In genomic region chr3:42654331-42655201, GRCh38 we compare ENCODE assay signal across 8 cellular contexts. TPM values are rescaled to one million over a fixed set of nuclear protein-coding genes. Genes with fewer than 3 reads are reported as not detected.
DNase-seq lines count a peak whose midpoint lies in the region; ATAC-seq and TF ChIP-seq lines count a peak whose summit lies in the region.

No MANE protein-coding gene starts in this region.

- peaks cover 71% of the 10 kb centered on the region for H3K4me1 ChIP-seq in vagina

- H3K27ac ChIP-seq in vagina = peak overlapping the region; percentile 96

- peaks cover 2% of the 10 kb centered on the region for H3K27me3 Mint-ChIP-seq in activated B cell treated with CpG ODN at 0.5 μM for 24 hours

- peak; percentile 5 for DNase-seq in COR-L47 (lab: John Stamatoyannopoulos, UW)
- no peak for DNase-seq in activated B cell treated with CpG ODN at 0.5 μM for 24 hours
- DNase-seq in fibroblast of peridontal ligament (ENCODE audit: extremely low read depth) = peak; percentile 45
- peak; percentile 78 for DNase-seq in myocyte (ENCODE audit: low read depth)
- DNase-seq in vagina (ENCODE audit: extremely low spot score in 2 of 2) = peak in 1 of 2 donors; percentile 87
- DNase-seq in NK-92 (lab: John Stamatoyannopoulos, UW; ENCODE audit: unreplicated experiment) = no peak

- no peak for TF ChIP-seq CTCF in activated B cell treated with CpG ODN at 0.5 μM for 24 hours (IDR thresholded peaks at IDR 0.05)
- TF ChIP-seq CTCF in vagina (IDR thresholded peaks at IDR 0.05) = no peak

- TF ChIP-seq POLR2A in vagina (IDR thresholded peaks at IDR 0.05) = peak in 1 of 2 donors; percentile 53

- H3K36me3 Mint-ChIP-seq in activated B cell treated with CpG ODN at 0.5 μM for 24 hours (ENCODE audit: low read depth) = peaks cover under 1% of the 10 kb centered on the region

- H3K36me3 ChIP-seq in vagina = peaks cover 0 to 7% of the 10 kb centered on the region in 2 donors

- POLR2A ChIA-PET in activated B cell treated with CpG ODN at 0.5 μM for 24 hours (lab: Charles Lee) = interaction anchor here (1.9 kb wide), 1 partner anchor 9 kb away, joined by 7 read pairs; no protein-coding TSS in a partner anchor

- peaks cover 22% of the 10 kb centered on the region for H3K4me1 Mint-ChIP-seq in activated B cell treated with CpG ODN at 0.5 μM for 24 hours

- peak overlapping the region; percentile 71 to 98 for H3K4me3 ChIP-seq in vagina

- peak overlapping the region; percentile 50 for H3K4me3 Mint-ChIP-seq in activated B cell treated with CpG ODN at 0.5 μM for 24 hours

- no peak overlapping the region for H3K27ac Mint-ChIP-seq in activated B cell treated with CpG ODN at 0.5 μM for 24 hours

- H3K27me3 ChIP-seq in vagina = no peaks in the 10 kb centered on the region

- H3K9me3 ChIP-seq in vagina = no peaks in the 10 kb centered on the region

- H3K9me3 Mint-ChIP-seq in activated B cell treated with CpG ODN at 0.5 μM for 24 hours = no peaks in the 10 kb centered on the region

- intact Hi-C loops in activated B cell treated with CpG ODN at 0.5 μM for 24 hours (cut with micrococcal nuclease) = no loop called here
- intact Hi-C loops in vagina (cut with DNase I) = loop anchor here (2.0 kb wide), 1 partner anchor 64 kb away; the partner anchor contains the start of gene SS18L2

- CTCF ChIA-PET in activated B cell treated with CpG ODN at 0.5 μM for 24 hours (lab: Charles Lee) = no interaction called here

- ATAC-seq in HG02852 (IDR thresholded peaks at IDR 0.05; ENCODE audit: unreplicated experiment) (peak; percentile 32), activated B cell treated with CpG ODN at 0.5 μM for 24 hours (ENCODE audit: low read depth) (peak; percentile 41), HG02798 (IDR thresholded peaks at IDR 0.05; ENCODE audit: poor library complexity, unreplicated experiment) (no peak)

RNA-seq across cellular contexts. Expression of gene ZBTB47, which starts 1.1 kb away (rescaled TPM):
- 0.88 and 1.1 TPM in 2 replicates for total RNA-seq in activated B cell treated with CpG ODN at 0.5 μM for 24 hours
- total RNA-seq in myocyte = 96.8 and 103 TPM in 2 replicates
- polyA plus RNA-seq in myocyte (2012) = 75.1 TPM
- total RNA-seq in vagina = 47.9 TPM

RNA-seq across cellular contexts. Expression of gene KLHL40, which starts 30.8 kb away (rescaled TPM):
- not detected in 2 replicates for total RNA-seq in activated B cell treated with CpG ODN at 0.5 μM for 24 hours
- total RNA-seq in myocyte = 55.6 and 67.1 TPM in 2 replicates
- polyA plus RNA-seq in myocyte (2012) = 9.5 TPM
- not detected for total RNA-seq in vagina

RNA-seq across cellular contexts. Expression of gene HHATL, which starts 48.0 kb away (rescaled TPM):
- total RNA-seq in activated B cell treated with CpG ODN at 0.5 μM for 24 hours (not detected in 2 replicates), myocyte (12.3 and 26.6 TPM in 2 replicates), vagina (not detected)
- 2.1 TPM for polyA plus RNA-seq in myocyte (2012)

RNA-seq across cellular contexts. Expression of gene NKTR, which starts 54.1 kb away (rescaled TPM):
- total RNA-seq in activated B cell treated with CpG ODN at 0.5 μM for 24 hours (107 and 126 TPM in 2 replicates), myocyte (32.4 and 40.3 TPM in 2 replicates), vagina (128 TPM)
- polyA plus RNA-seq in myocyte (2012) = 15.2 TPM

Comparison
In these comparisons a context has a peak if more than half of its experiments do, and no peak if none do; other contexts are left out.
1. DNase-seq: peak in COR-L47 (single experiment), fibroblast of peridontal ligament (single experiment) and myocyte (single experiment); none in activated B cell treated with CpG ODN at 0.5 μM for 24 hours (single experiment) and NK-92 (single experiment).
2. RNA of gene ZBTB47, which starts 1.1 kb away (total RNA-seq): 96.8 to 103 TPM in myocyte and 47.9 TPM in vagina (single experiment); 0.88 to 1.1 TPM in activated B cell treated with CpG ODN at 0.5 μM for 24 hours; every median in the first group is over 10 times any median in the second.
3. RNA of gene KLHL40, which starts 30.8 kb away (total RNA-seq): 55.6 to 67.1 TPM in myocyte; not detected in activated B cell treated with CpG ODN at 0.5 μM for 24 hours and not detected in vagina (single experiment); every median in the first group is over 10 times any median in the second.
4. RNA of gene HHATL, which starts 48.0 kb away (total RNA-seq): 12.3 to 26.6 TPM in myocyte; not detected in vagina (single experiment) and not detected in activated B cell treated with CpG ODN at 0.5 μM for 24 hours; every median in the first group is over 10 times any median in the second.